Comparison of ENCODE assay signal across 9 cellular contexts in the genomic region with DNA sequence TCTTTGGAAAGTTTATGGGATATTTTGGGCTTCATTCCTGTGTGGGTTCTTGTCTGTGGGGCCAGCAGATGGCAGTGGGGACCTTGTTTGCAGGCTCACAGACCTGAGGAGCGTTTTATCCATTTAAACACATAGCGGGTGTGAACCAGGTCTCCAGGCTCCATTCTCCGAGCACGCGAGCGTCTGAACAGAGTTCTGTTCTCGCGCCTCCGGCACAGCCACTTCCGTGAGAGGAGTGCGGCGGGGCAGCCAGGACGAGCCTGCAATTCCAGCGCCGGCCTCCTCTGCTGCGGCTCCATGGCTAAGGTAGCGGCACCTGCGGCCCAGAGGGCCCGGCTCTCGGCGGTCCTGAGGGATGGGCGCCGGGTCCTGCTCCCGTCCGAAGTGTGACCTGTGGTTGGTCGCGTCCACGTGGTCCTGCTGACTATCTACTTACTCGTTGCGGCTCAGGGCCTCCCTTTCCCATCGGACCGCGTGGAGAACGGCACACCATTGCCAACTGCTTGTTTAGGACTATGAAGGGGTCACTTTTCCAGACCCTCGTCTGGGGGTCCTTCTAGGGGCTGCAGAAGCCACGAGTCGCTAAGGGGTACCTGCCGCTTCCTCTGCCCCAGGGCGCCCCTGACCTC. TPM values are rescaled to one million over a fixed set of nuclear protein-coding genes. Genes with fewer than 3 reads are reported as not detected.
DNase-seq lines count a peak whose midpoint lies in the region; FAIRE-seq and TF ChIP-seq lines count a peak whose summit lies in the region.
"Had no signal": no experiment of that assay in that cellular context is flagged by ENCODE, and none has a peak within 500 bp of the region (broad histone marks: within the 10 kb centered on the region; RNA-seq: fewer than 3 reads in every experiment).

No MANE protein-coding gene starts in this region.

- FAIRE-seq in GM12892 (lab: Jason Lieb, UNC) = no peak

- peaks cover 2% of the 10 kb centered on the region for H4K20me1 ChIP-seq in smooth muscle cell (ENCODE audit: low read depth)

- H3K4me1 ChIP-seq in smooth muscle cell (ENCODE audit: low read depth) = peaks cover 17% of the 10 kb centered on the region

- no peak overlapping the region for H2AFZ ChIP-seq in smooth muscle cell (ENCODE audit: low read depth)

- H3K4me2 ChIP-seq in smooth muscle cell = peak overlapping the region; percentile 60

- DNase-seq in activated CD4-positive, alpha-beta T cell treated with anti-CD3 and anti-CD28 coated beads for 48 hours = peak; percentile 48
- DNase-seq in activated CD4-positive, alpha-beta T cell treated with anti-CD3 and anti-CD28 coated beads, Interleukin-2, amount 50 U/mL, for 48 hours = no peak
- DNase-seq in glomerular visceral epithelial cell (ENCODE audit: extremely low spot score) (peak; percentile 37), smooth muscle cell (lab: John Stamatoyannopoulos, UW; ENCODE audit: unreplicated experiment) (no peak), GM12892 (ENCODE audit: insufficient read length) (no peak), KG1 (lab: John Stamatoyannopoulos, UW) (no peak), SIG-M5 treated with dmso at 0.1 percent for 504 hours (lab: John Stamatoyannopoulos, UW; ENCODE audit: unreplicated experiment) (no peak)

- 38% methylated on average over 39 of the region's 39 CpGs for WGBS in smooth muscle cell (ENCODE audit: low lambda C conversion rate)

- peak overlapping the region; percentile 27 for H3K4me3 ChIP-seq in smooth muscle cell

- TF ChIP-seq POLR2A in GM12892 (IDR thresholded peaks at IDR 0.05; ENCODE audit: low read depth, low read length) = no peak

- H3K79me2 ChIP-seq in smooth muscle cell (ENCODE audit: low read depth) = no peaks in the 10 kb centered on the region

- no peak for TF ChIP-seq CTCF in VCaP (conservative IDR thresholded peaks at IDR 0.05)
- peak; percentile 20 for TF ChIP-seq CTCF in smooth muscle cell (IDR thresholded peaks at IDR 0.05; ENCODE audit: borderline replicate concordance, insufficient read depth, poor library complexity, severe bottlenecking)

- H3F3A ChIP-seq in smooth muscle cell (ENCODE audit: low read depth) = no peaks in the 10 kb centered on the region

- no peaks in the 10 kb centered on the region for H3K36me3 ChIP-seq in smooth muscle cell (ENCODE audit: low read depth)

- H3K27me3 ChIP-seq in smooth muscle cell (ENCODE audit: low read depth) = peaks cover 50% of the 10 kb centered on the region

- H3K27ac ChIP-seq in VCaP = peak overlapping the region; percentile 99
- no peak overlapping the region for H3K27ac ChIP-seq in smooth muscle cell (ENCODE audit: low read depth)

- no peaks in the 10 kb centered on the region for H3K9me3 ChIP-seq in smooth muscle cell (replicated peaks; ENCODE audit: low read depth)

- H3K9ac ChIP-seq in smooth muscle cell (ENCODE audit: low read depth) = no peak overlapping the region

RNA-seq across cellular contexts. Expression of gene NRARP, which starts 7.3 kb away (rescaled TPM):
- 2.0 and 3.7 TPM in 2 replicates for total RNA-seq in smooth muscle cell
- 1.7 and 3.0 TPM in 2 replicates for polyA plus RNA-seq in smooth muscle cell
- 0.95 TPM for polyA plus RNA-seq in GM12892 (2012; ENCODE audit: missing spikeins)

RNA-seq across cellular contexts. Expression of gene TOR4A, which starts 17.3 kb away (rescaled TPM):
- total RNA-seq in smooth muscle cell = 4.6 and 6.3 TPM in 2 replicates
- polyA plus RNA-seq in smooth muscle cell = 5.5 and 10.7 TPM in 2 replicates
- polyA plus RNA-seq in GM12892 (2012; ENCODE audit: missing spikeins) = 2.1 TPM

RNA-seq across cellular contexts. Expression of gene NELFB, which starts 39.7 kb away (rescaled TPM):
- 23.3 and 31.8 TPM in 2 replicates for total RNA-seq in smooth muscle cell
- polyA plus RNA-seq in smooth muscle cell = 60.9 and 66.6 TPM in 2 replicates
- polyA plus RNA-seq in GM12892 (2012; ENCODE audit: missing spikeins) = 21.8 TPM

RNA-seq across cellular contexts. Expression of gene STPG3, which starts 43.7 kb away (rescaled TPM):
- not detected in 2 replicates for total RNA-seq in smooth muscle cell
- polyA plus RNA-seq in smooth muscle cell = not detected in 2 replicates
- 0.57 TPM for polyA plus RNA-seq in GM12892 (2012; ENCODE audit: missing spikeins)
- total RNA-seq: dermis microvascular lymphatic vessel endothelial cell had no signal

RNA-seq across cellular contexts. Expression of gene TUBB4B, which starts 53.7 kb away (rescaled TPM):
- 154 and 164 TPM in 2 replicates for total RNA-seq in smooth muscle cell
- polyA plus RNA-seq in smooth muscle cell = 317 and 331 TPM in 2 replicates
- polyA plus RNA-seq in GM12892 (2012; ENCODE audit: missing spikeins) = 96.6 TPM

Comparison
In these comparisons a context has a peak if more than half of its experiments do, and no peak if none do; other contexts are left out.
1. DNase-seq: peak in activated CD4-positive, alpha-beta T cell treated with anti-CD3 and anti-CD28 coated beads for 48 hours (single experiment) and glomerular visceral epithelial cell (single experiment); none in activated CD4-positive, alpha-beta T cell treated with anti-CD3 and anti-CD28 coated beads, Interleukin-2, amount 50 U/mL, for 48 hours (0 of 2), smooth muscle cell (single experiment), GM12892 (single experiment), KG1 (single experiment) and SIG-M5 treated with dmso at 0.1 percent for 504 hours (single experiment).